Comparison of ENCODE assay signal across 1 cellular context in the genomic region with DNA sequence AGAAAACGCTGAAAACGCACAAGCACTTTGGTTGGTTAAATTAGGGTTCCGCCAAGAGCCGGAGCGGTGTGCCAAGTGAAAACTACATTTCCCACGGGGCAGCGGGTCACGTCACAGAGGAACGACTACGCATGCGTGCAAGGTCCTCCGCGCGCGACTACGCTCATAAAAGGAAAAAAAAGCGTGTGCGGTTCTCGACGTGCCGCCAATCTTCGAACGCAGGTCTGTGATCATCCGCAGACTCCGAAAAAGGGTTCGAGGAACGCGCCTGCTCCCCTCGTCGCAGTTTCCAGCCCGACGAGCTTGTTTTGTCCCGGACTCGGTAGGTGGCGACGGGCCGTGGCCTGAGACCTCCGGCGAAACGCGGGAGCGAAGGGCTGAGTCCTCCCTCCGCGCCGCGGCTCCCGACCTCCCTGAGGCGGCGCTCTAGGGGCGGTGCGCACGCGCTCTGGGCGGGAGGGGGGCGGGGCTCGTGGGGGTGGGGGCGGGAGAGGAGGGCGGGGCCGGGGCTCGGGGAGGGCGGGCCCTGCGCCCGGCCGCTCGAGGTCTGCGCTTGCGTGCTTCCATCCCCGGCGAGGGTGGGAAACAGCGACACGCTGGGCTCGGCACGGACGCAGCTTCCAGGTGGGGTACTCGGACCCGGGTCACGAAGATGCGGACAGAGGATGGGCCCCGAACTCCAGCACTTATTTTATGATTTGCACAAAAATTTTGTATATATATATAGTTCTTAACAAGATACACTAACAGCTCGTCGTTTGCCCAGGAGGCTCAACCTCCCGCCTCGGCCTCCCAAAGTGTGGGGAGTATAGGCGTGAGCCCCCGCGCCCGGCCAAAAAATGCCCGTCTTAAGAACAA.
TF ChIP-seq lines count a peak whose summit lies in the region.

A gene (plus strand): TSS at position 145 of the 858 bp plus-strand sequence. CDS start 27,150 bp downstream, outside the sequence.

TF ChIP-seq in HEK293, 187 proteins besides CTCF, POLR2A, EP300 and RAD21 (continued from another document and continues in another):
- TF ChIP-seq, protein P1, sequence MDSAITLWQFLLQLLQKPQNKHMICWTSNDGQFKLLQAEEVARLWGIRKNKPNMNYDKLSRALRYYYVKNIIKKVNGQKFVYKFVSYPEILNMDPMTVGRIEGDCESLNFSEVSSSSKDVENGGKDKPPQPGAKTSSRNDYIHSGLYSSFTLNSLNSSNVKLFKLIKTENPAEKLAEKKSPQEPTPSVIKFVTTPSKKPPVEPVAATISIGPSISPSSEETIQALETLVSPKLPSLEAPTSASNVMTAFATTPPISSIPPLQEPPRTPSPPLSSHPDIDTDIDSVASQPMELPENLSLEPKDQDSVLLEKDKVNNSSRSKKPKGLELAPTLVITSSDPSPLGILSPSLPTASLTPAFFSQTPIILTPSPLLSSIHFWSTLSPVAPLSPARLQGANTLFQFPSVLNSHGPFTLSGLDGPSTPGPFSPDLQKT (IDR thresholded peaks at IDR 0.05; ENCODE audit: borderline replicate concordance, low read depth, low read length) = no peak
- TF ChIP-seq ZNF555 (tag by site-specific recombination; conservative IDR thresholded peaks at IDR 0.05) = no peak
- no peak for TF ChIP-seq HOXA7 (CRISPR knock-in tag; IDR thresholded peaks at IDR 0.05; ENCODE audit: borderline replicate concordance)
- peak; percentile 76 for TF ChIP-seq ZNF341 (tag by site-specific recombination; IDR thresholded peaks at IDR 0.05; ENCODE audit: low read depth)
- TF ChIP-seq, protein P2, sequence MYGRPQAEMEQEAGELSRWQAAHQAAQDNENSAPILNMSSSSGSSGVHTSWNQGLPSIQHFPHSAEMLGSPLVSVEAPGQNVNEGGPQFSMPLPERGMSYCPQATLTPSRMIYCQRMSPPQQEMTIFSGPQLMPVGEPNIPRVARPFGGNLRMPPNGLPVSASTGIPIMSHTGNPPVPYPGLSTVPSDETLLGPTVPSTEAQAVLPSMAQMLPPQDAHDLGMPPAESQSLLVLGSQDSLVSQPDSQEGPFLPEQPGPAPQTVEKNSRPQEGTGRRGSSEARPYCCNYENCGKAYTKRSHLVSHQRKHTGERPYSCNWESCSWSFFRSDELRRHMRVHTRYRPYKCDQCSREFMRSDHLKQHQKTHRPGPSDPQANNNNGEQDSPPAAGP (tag by site-specific recombination; IDR thresholded peaks at IDR 0.05) = peak; percentile 86
- no peak for TF ChIP-seq ZNF302 (tag by site-specific recombination; IDR thresholded peaks at IDR 0.05; ENCODE audit: low read depth)
- TF ChIP-seq, protein P3, sequence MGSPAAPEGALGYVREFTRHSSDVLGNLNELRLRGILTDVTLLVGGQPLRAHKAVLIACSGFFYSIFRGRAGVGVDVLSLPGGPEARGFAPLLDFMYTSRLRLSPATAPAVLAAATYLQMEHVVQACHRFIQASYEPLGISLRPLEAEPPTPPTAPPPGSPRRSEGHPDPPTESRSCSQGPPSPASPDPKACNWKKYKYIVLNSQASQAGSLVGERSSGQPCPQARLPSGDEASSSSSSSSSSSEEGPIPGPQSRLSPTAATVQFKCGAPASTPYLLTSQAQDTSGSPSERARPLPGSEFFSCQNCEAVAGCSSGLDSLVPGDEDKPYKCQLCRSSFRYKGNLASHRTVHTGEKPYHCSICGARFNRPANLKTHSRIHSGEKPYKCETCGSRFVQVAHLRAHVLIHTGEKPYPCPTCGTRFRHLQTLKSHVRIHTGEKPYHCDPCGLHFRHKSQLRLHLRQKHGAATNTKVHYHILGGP (tag by site-specific recombination; IDR thresholded peaks at IDR 0.05) = no peak
- TF ChIP-seq ZNF561 (tag by site-specific recombination; IDR thresholded peaks at IDR 0.05; ENCODE audit: borderline replicate concordance) = peak; percentile 80
- TF ChIP-seq ZNF670 (tag by site-specific recombination; IDR thresholded peaks at IDR 0.05; ENCODE audit: low read depth) = no peak
- no peak for TF ChIP-seq ZNF433 (tag by site-specific recombination; IDR thresholded peaks at IDR 0.05; ENCODE audit: low read depth)
- TF ChIP-seq, protein P4, sequence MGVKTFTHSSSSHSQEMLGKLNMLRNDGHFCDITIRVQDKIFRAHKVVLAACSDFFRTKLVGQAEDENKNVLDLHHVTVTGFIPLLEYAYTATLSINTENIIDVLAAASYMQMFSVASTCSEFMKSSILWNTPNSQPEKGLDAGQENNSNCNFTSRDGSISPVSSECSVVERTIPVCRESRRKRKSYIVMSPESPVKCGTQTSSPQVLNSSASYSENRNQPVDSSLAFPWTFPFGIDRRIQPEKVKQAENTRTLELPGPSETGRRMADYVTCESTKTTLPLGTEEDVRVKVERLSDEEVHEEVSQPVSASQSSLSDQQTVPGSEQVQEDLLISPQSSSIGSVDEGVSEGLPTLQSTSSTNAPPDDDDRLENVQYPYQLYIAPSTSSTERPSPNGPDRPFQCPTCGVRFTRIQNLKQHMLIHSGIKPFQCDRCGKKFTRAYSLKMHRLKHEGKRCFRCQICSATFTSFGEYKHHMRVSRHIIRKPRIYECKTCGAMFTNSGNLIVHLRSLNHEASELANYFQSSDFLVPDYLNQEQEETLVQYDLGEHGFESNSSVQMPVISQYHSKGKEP (tag by site-specific recombination; IDR thresholded peaks at IDR 0.05) = 0 out of 2 replicates have a peak, but pooled peaks have one; percentile 8
- no peak for TF ChIP-seq ZNF843 (tag by site-specific recombination; IDR thresholded peaks at IDR 0.05)
- no peak for TF ChIP-seq FEZF1 (tag by site-specific recombination; IDR thresholded peaks at IDR 0.05)
- peak; percentile 97 for TF ChIP-seq HOXD13 (CRISPR knock-in tag; IDR thresholded peaks at IDR 0.05; ENCODE audit: borderline replicate concordance)
- no peak for TF ChIP-seq ZNF544 (tag by site-specific recombination; IDR thresholded peaks at IDR 0.05)
- no peak for TF ChIP-seq ZNF830 (tag by site-specific recombination; IDR thresholded peaks at IDR 0.05; ENCODE audit: low read depth)
- TF ChIP-seq SP7 (tag by site-specific recombination; IDR thresholded peaks at IDR 0.05) = peak; percentile 87
- no peak for TF ChIP-seq ZNF350 (tag by site-specific recombination; IDR thresholded peaks at IDR 0.05)
- TF ChIP-seq ZNF214 (tag by site-specific recombination; IDR thresholded peaks at IDR 0.05; ENCODE audit: borderline replicate concordance) = no peak
- TF ChIP-seq, protein P5, sequence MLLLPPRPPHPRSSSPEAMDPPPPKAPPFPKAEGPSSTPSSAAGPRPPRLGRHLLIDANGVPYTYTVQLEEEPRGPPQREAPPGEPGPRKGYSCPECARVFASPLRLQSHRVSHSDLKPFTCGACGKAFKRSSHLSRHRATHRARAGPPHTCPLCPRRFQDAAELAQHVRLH (tag by site-specific recombination; IDR thresholded peaks at IDR 0.05) = peak; percentile 56; the same call in 1 of the 2 replicates
- peak; percentile 79; the same call in 1 of the 2 replicates for TF ChIP-seq ZNF324 (tag by site-specific recombination; IDR thresholded peaks at IDR 0.05)
- TF ChIP-seq, protein P6, sequence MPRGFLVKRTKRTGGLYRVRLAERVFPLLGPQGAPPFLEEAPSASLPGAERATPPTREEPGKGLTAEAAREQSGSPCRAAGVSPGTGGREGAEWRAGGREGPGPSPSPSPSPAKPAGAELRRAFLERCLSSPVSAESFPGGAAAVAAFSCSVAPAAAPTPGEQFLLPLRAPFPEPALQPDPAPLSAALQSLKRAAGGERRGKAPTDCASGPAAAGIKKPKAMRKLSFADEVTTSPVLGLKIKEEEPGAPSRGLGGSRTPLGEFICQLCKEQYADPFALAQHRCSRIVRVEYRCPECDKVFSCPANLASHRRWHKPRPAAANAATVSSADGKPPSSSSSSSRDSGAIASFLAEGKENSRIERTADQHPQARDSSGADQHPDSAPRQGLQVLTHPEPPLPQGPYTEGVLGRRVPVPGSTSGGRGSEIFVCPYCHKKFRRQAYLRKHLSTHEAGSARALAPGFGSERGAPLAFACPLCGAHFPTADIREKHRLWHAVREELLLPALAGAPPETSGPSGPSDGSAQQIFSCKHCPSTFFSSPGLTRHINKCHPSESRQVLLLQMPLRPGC (tag by site-specific recombination; IDR thresholded peaks at IDR 0.05) = peak; percentile 56; the same call in 1 of the 2 replicates
- no peak for TF ChIP-seq ZNF658 (tag by site-specific recombination; IDR thresholded peaks at IDR 0.05)
- peak; percentile 85; the same call in 1 of the 2 replicates for TF ChIP-seq ZNF2 (tag by site-specific recombination; IDR thresholded peaks at IDR 0.05)
- TF ChIP-seq GLIS2 (tag by site-specific recombination; IDR thresholded peaks at IDR 0.05) = no peak; the same call in 1 of the 2 replicates
- no peak for TF ChIP-seq ZNF133 (tag by site-specific recombination; IDR thresholded peaks at IDR 0.05)
- peak; percentile 36; the same call in 1 of the 2 replicates for TF ChIP-seq ZBTB21 (tag by site-specific recombination; IDR thresholded peaks at IDR 0.05)
- TF ChIP-seq BCL11B (tag by site-specific recombination; IDR thresholded peaks at IDR 0.05; ENCODE audit: low read depth) = no peak
- TF ChIP-seq ZNF48 (tag by site-specific recombination; IDR thresholded peaks at IDR 0.05) = no peak
- TF ChIP-seq ZNF221 (tag by site-specific recombination; IDR thresholded peaks at IDR 0.05; ENCODE audit: borderline replicate concordance) = no peak
- peak; percentile 89 for TF ChIP-seq KLF10 (tag by site-specific recombination; IDR thresholded peaks at IDR 0.05)
- no peak for TF ChIP-seq SCRT1 (tag by site-specific recombination; IDR thresholded peaks at IDR 0.05; ENCODE audit: borderline replicate concordance)
- TF ChIP-seq, protein P7, sequence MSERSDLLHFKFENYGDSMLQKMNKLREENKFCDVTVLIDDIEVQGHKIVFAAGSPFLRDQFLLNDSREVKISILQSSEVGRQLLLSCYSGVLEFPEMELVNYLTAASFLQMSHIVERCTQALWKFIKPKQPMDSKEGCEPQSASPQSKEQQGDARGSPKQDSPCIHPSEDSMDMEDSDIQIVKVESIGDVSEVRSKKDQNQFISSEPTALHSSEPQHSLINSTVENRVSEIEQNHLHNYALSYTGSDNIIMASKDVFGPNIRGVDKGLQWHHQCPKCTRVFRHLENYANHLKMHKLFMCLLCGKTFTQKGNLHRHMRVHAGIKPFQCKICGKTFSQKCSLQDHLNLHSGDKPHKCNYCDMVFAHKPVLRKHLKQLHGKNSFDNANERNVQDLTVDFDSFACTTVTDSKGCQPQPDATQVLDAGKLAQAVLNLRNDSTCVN (tag by site-specific recombination; optimal IDR thresholded peaks at IDR 0.05) = peak; percentile 91
- TF ChIP-seq ZNF624 (tag by site-specific recombination; IDR thresholded peaks at IDR 0.05) = no peak
- TF ChIP-seq, protein P8, sequence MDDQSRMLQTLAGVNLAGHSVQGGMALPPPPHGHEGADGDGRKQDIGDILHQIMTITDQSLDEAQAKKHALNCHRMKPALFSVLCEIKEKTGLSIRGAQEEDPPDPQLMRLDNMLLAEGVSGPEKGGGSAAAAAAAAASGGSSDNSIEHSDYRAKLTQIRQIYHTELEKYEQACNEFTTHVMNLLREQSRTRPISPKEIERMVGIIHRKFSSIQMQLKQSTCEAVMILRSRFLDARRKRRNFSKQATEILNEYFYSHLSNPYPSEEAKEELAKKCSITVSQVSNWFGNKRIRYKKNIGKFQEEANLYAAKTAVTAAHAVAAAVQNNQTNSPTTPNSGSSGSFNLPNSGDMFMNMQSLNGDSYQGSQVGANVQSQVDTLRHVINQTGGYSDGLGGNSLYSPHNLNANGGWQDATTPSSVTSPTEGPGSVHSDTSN (CRISPR knock-in tag; IDR thresholded peaks at IDR 0.05) = peak; percentile 64; the same call in 1 of the 2 replicates
- TF ChIP-seq, protein P9, sequence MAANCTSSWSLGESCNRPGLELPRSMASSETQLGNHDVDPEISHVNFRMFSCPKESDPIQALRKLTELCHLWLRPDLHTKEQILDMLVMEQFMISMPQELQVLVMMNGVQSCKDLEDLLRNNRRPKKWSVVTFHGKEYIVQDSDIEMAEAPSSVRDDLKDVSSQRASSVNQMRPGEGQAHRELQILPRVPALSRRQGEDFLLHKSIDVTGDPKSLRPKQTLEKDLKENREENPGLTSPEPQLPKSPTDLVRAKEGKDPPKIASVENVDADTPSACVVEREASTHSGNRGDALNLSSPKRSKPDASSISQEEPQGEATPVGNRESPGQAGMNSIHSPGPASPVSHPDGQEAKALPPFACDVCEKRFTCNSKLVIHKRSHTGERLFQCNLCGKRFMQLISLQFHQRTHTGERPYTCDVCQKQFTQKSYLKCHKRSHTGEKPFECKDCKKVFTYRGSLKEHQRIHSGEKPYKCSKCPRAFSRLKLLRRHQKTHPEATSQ (tag by site-specific recombination; IDR thresholded peaks at IDR 0.05) = 0 out of 2 replicates have a peak, but pooled peaks have one; percentile 67
- no peak for TF ChIP-seq OSR2 (tag by site-specific recombination; IDR thresholded peaks at IDR 0.05)
- TF ChIP-seq, protein P10, sequence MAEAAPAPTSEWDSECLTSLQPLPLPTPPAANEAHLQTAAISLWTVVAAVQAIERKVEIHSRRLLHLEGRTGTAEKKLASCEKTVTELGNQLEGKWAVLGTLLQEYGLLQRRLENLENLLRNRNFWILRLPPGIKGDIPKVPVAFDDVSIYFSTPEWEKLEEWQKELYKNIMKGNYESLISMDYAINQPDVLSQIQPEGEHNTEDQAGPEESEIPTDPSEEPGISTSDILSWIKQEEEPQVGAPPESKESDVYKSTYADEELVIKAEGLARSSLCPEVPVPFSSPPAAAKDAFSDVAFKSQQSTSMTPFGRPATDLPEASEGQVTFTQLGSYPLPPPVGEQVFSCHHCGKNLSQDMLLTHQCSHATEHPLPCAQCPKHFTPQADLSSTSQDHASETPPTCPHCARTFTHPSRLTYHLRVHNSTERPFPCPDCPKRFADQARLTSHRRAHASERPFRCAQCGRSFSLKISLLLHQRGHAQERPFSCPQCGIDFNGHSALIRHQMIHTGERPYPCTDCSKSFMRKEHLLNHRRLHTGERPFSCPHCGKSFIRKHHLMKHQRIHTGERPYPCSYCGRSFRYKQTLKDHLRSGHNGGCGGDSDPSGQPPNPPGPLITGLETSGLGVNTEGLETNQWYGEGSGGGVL (tag by site-specific recombination; IDR thresholded peaks at IDR 0.05) = peak; percentile 53
- TF ChIP-seq, protein P11, sequence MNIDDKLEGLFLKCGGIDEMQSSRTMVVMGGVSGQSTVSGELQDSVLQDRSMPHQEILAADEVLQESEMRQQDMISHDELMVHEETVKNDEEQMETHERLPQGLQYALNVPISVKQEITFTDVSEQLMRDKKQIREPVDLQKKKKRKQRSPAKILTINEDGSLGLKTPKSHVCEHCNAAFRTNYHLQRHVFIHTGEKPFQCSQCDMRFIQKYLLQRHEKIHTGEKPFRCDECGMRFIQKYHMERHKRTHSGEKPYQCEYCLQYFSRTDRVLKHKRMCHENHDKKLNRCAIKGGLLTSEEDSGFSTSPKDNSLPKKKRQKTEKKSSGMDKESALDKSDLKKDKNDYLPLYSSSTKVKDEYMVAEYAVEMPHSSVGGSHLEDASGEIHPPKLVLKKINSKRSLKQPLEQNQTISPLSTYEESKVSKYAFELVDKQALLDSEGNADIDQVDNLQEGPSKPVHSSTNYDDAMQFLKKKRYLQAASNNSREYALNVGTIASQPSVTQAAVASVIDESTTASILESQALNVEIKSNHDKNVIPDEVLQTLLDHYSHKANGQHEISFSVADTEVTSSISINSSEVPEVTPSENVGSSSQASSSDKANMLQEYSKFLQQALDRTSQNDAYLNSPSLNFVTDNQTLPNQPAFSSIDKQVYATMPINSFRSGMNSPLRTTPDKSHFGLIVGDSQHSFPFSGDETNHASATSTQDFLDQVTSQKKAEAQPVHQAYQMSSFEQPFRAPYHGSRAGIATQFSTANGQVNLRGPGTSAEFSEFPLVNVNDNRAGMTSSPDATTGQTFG (tag by site-specific recombination; IDR thresholded peaks at IDR 0.05; ENCODE audit: borderline replicate concordance) = no peak
- TF ChIP-seq ZNF155 (tag by site-specific recombination; IDR thresholded peaks at IDR 0.05) = no peak
- TF ChIP-seq ZBTB17 (tag by site-specific recombination; IDR thresholded peaks at IDR 0.05) = peak; percentile 98
- TF ChIP-seq ZNF23 (tag by site-specific recombination; IDR thresholded peaks at IDR 0.05; ENCODE audit: borderline replicate concordance) = no peak
- no peak for TF ChIP-seq ZNF785 (tag by site-specific recombination; IDR thresholded peaks at IDR 0.05)
- no peak for TF ChIP-seq ZNF549 (tag by site-specific recombination; IDR thresholded peaks at IDR 0.05)
- no peak for TF ChIP-seq ZSCAN16 (tag by site-specific recombination; IDR thresholded peaks at IDR 0.05)
